ENCODE assay signal across 10 cellular contexts in genomic region chr20:2301164-2301622, GRCh38. TPM values are rescaled to one million over a fixed set of nuclear protein-coding genes. Genes with fewer than 3 reads are reported as not detected.
DNase-seq lines count a peak whose midpoint lies in the region; ATAC-seq and TF ChIP-seq lines count a peak whose summit lies in the region.
"Had no signal": no experiment of that assay in that cellular context is flagged by ENCODE, and none has a peak within 500 bp of the region (broad histone marks: within the 10 kb centered on the region; RNA-seq: fewer than 3 reads in every experiment).

No MANE protein-coding gene starts in this region.

- H3K9me2 ChIP-seq in PC-3 (replicated peaks; ENCODE audit: low read length): no peaks in the 10 kb centered on the region

- H3K4me1 ChIP-seq in tibial artery (no peaks in the 10 kb centered on the region), PC-3 (ENCODE audit: insufficient read depth, low read length) (peaks cover 5% of the 10 kb centered on the region)

- H3K79me2 ChIP-seq in PC-3 (ENCODE audit: low read length): no peaks in the 10 kb centered on the region

- POLR2A ChIA-PET in activated CD4-positive, alpha-beta memory T cell treated with anti-CD3 and anti-CD28 coated beads for 36 hours (lab: Charles Lee): no interaction called here
- POLR2A ChIA-PET in PC-3 (lab: Charles Lee; ENCODE audit: unreplicated experiment): no interaction called here

- H3K36me3 ChIP-seq in tibial artery (no peaks in the 10 kb centered on the region), PC-3 (ENCODE audit: low read depth, low read length) (no peaks in the 10 kb centered on the region)
- H3K36me3 ChIP-seq: thoracic aorta had no signal

- no peak overlapping the region for H3K9ac ChIP-seq in PC-3 (ENCODE audit: low read length)

- intact Hi-C loops in tibial artery (cut with DNase I; ENCODE audit: low total_unique reads) (no loop called here), PC-3 (cut with micrococcal nuclease) (no loop called here)
- intact Hi-C loops in activated CD4-positive, alpha-beta memory T cell treated with anti-CD3 and anti-CD28 coated beads for 36 hours (cut with micrococcal nuclease): no loop called here

- ATAC-seq in GM21737 (IDR thresholded peaks at IDR 0.05; ENCODE audit: unreplicated experiment): peak; percentile 66
- ATAC-seq in PC-3: no peak

- H3K4me1 Mint-ChIP-seq in activated CD4-positive, alpha-beta memory T cell treated with anti-CD3 and anti-CD28 coated beads for 36 hours (ENCODE audit: low read depth): peaks cover 3% of the 10 kb centered on the region

- no peaks in the 10 kb centered on the region for H3K36me3 Mint-ChIP-seq in activated CD4-positive, alpha-beta memory T cell treated with anti-CD3 and anti-CD28 coated beads for 36 hours

- H4K20me1 ChIP-seq in PC-3 (ENCODE audit: low read length): no peaks in the 10 kb centered on the region

- no peak overlapping the region for H3K27ac ChIP-seq in tibial artery
- no peak overlapping the region for H3K27ac ChIP-seq in PC-3 (ENCODE audit: low read length)
- H3K27ac ChIP-seq: thoracic aorta had no signal

- H3K9me3 ChIP-seq in tibial artery: no peaks in the 10 kb centered on the region
- H3K9me3 ChIP-seq in PC-3 (ENCODE audit: low read length): no peaks in the 10 kb centered on the region
- H3K9me3 ChIP-seq: thoracic aorta had no signal

- in situ Hi-C loops in Caki2 (cut with HindIII; ENCODE audit: low pct_unique_long_range_greater_than_20kb, low sequenced_read_pairs): no loop called here

- H3F3A ChIP-seq in PC-3 (ENCODE audit: low read length, unreplicated experiment): no peaks in the 10 kb centered on the region

- TF ChIP-seq CTCF in tibial artery (IDR thresholded peaks at IDR 0.05): no peak
- TF ChIP-seq CTCF in PC-3 (conservative IDR thresholded peaks at IDR 0.05; ENCODE audit: low read depth, low read length): no peak

- H3K4me2 ChIP-seq in PC-3 (ENCODE audit: low read length): no peak overlapping the region

- peaks cover 0 to 10% of the 10 kb centered on the region in 2 donors for H3K27me3 ChIP-seq in tibial artery
- peaks cover 46% of the 10 kb centered on the region for H3K27me3 ChIP-seq in PC-3 (ENCODE audit: low read length)

- H3K4me3 ChIP-seq in tibial artery (no peak overlapping the region), PC-3 (ENCODE audit: low read length) (no peak overlapping the region)
- H3K4me3 ChIP-seq: thoracic aorta had no signal

- DNase-seq in Caki2 (ENCODE audit: low read depth) (peak; percentile 91), NCI-H69 (lab: John Stamatoyannopoulos, UW) (peak; percentile 24), germinal center (ENCODE audit: low spot score) (peak; percentile 79), tibial artery (peak; percentile 60 to 72), PC-3 (no peak), NCI-H1048 (lab: John Stamatoyannopoulos, UW) (no peak)
- DNase-seq in activated CD4-positive, alpha-beta memory T cell treated with anti-CD3 and anti-CD28 coated beads for 36 hours: no peak

- H3K9me3 Mint-ChIP-seq in activated CD4-positive, alpha-beta memory T cell treated with anti-CD3 and anti-CD28 coated beads for 36 hours: no peaks in the 10 kb centered on the region

- no peak overlapping the region for H3K4me3 Mint-ChIP-seq in activated CD4-positive, alpha-beta memory T cell treated with anti-CD3 and anti-CD28 coated beads for 36 hours

- CTCF ChIA-PET in activated CD4-positive, alpha-beta memory T cell treated with anti-CD3 and anti-CD28 coated beads for 36 hours (lab: Charles Lee): interaction anchor here (0.6 kb wide), 1 partner anchor 363 kb away, joined by 3 read pairs; no protein-coding TSS in a partner anchor
- CTCF ChIA-PET in PC-3 (lab: Charles Lee): no interaction called here

- BruUV-seq in PC-3 (replicated peaks; lab: Mats Ljungman, UMichigan): no TSS peak

- H3K27me3 Mint-ChIP-seq in activated CD4-positive, alpha-beta memory T cell treated with anti-CD3 and anti-CD28 coated beads for 36 hours: peaks cover 4% of the 10 kb centered on the region

- no peak overlapping the region for H2AFZ ChIP-seq in PC-3 (ENCODE audit: low read length)

- H3K27ac Mint-ChIP-seq in activated CD4-positive, alpha-beta memory T cell treated with anti-CD3 and anti-CD28 coated beads for 36 hours: no peak overlapping the region

RNA-seq across cellular contexts. Expression of gene TGM3, which starts 5.4 kb away (rescaled TPM):
- total RNA-seq in Caki2 (2014; rRNA removed; shearing (Covaris generic); ENCODE audit: low replicate concordance): 0.24 TPM in 1 of 2 replicates, not detected in the other
- total RNA-seq in activated CD4-positive, alpha-beta memory T cell treated with anti-CD3 and anti-CD28 coated beads for 36 hours: not detected
- total RNA-seq in PC-3 (2014; rRNA removed): not detected in 2 replicates
- total RNA-seq: lung microvascular endothelial cell had no signal

Comparison
In these comparisons a context has a peak if more than half of its experiments do, and no peak if none do; other contexts are left out.
1. DNase-seq: peak in Caki2 (single experiment), NCI-H69 (single experiment), germinal center (single experiment) and tibial artery (2 of 2); none in activated CD4-positive, alpha-beta memory T cell treated with anti-CD3 and anti-CD28 coated beads for 36 hours (single experiment), PC-3 (single experiment) and NCI-H1048 (single experiment).